In the genomic region with DNA sequence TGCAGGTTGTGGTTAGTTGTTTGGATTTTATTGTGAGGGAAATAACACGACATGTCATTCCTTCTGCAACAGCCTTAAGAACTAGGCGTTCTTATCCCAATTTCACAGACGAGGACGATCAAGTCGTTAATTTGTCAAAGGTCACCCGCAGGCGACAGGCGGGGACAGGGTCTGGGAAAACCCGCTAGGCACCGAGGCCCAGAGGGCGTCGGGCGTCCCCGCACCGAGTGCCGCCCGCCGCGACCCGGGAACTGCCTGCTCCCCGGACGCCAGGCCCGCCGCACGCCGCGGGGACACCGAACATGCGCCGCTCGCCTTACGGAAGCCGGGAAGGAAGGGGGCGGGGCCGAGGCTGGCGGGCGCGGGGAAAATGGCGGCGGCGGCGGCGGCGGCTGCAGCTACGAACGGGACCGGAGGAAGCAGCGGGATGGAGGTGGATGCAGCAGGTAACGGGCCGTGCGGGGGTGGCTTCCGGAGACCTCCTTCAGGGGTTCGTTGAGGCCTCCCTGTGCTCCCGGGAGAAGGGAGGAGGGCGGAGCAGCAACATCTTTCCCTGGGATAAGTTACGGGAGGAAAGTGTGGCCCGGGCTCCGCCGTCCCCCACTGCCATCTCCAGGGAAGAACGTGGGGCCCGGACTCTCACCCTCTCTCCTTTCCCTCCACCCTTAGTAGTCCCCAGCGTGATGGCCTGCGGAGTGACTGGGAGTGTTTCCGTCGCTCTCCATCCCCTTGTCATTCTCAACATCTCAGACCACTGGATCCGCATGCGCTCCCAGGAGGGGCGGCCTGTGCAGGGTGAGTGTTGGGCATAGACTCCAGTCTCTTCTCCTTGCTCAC, we compare ENCODE assay signal across 8 cellular contexts. TPM values are rescaled to one million over a fixed set of nuclear protein-coding genes. Genes with fewer than 3 reads are reported as not detected.
DNase-seq lines count a peak whose midpoint lies in the region; ATAC-seq lines count a peak whose summit lies in the region.

A gene (plus strand): TSS at position 349 of the 837 bp plus-strand sequence. CDS start 22 bp downstream, at position 371.

- H3K36me3 Mint-ChIP-seq in activated CD4-positive, alpha-beta T cell treated with anti-CD3 and anti-CD28 coated beads, Interleukin-2, amount 10 ng/mL, durations not matched to agents 7 days and 5 days (ENCODE audit: low read depth): peaks cover 43% of the 10 kb centered on the region

- ATAC-seq in HG02759 (IDR thresholded peaks at IDR 0.05; ENCODE audit: unreplicated experiment) (peak; percentile 74), GM19467 (IDR thresholded peaks at IDR 0.05; ENCODE audit: unreplicated experiment) (no peak)

- DNase-seq in EH (ENCODE audit: low read depth) (peak; percentile 74), NCI-H345 treated with DMSO at 0.1 percent for 48 hours (lab: John Stamatoyannopoulos, UW; ENCODE audit: unreplicated experiment) (peak; percentile 58), cortex of kidney (lab: John Stamatoyannopoulos, UW) (peak; percentile 48), left kidney (ENCODE audit: low read depth, low spot score) (peak; percentile 94)
- peak; percentile 85 for DNase-seq in activated CD4-positive, alpha-beta T cell treated with anti-CD3 and anti-CD28 coated beads, Interleukin-2, amount 10 ng/mL, durations not matched to agents 7 days and 5 days
- DNase-seq in stimulated activated CD4-positive, alpha-beta T cell treated with anti-CD3 and anti-CD28 coated beads, Interleukin-1b, Interleukin-23, amount 100 ng/mL, for 48 hours: peak; percentile 83

- H3K4me3 Mint-ChIP-seq in activated CD4-positive, alpha-beta T cell treated with anti-CD3 and anti-CD28 coated beads, Interleukin-2, amount 10 ng/mL, durations not matched to agents 7 days and 5 days: peak within 1 kb of the TSS; percentile 89

- peak within 1 kb of the TSS; percentile 91 for H3K27ac Mint-ChIP-seq in activated CD4-positive, alpha-beta T cell treated with anti-CD3 and anti-CD28 coated beads, Interleukin-2, amount 10 ng/mL, durations not matched to agents 7 days and 5 days

- POLR2A ChIA-PET in activated CD4-positive, alpha-beta T cell treated with anti-CD3 and anti-CD28 coated beads, Interleukin-2, amount 10 ng/mL, durations not matched to agents 7 days and 5 days (lab: Charles Lee): interaction anchor here (1.5 kb wide), 1 partner anchor 11 kb away, joined by 4 read pairs; no protein-coding TSS in a partner anchor

- no peaks in the 10 kb centered on the region for H3K9me3 Mint-ChIP-seq in activated CD4-positive, alpha-beta T cell treated with anti-CD3 and anti-CD28 coated beads, Interleukin-2, amount 10 ng/mL, durations not matched to agents 7 days and 5 days

- H3K4me1 Mint-ChIP-seq in activated CD4-positive, alpha-beta T cell treated with anti-CD3 and anti-CD28 coated beads, Interleukin-2, amount 10 ng/mL, durations not matched to agents 7 days and 5 days: peaks cover 45% of the 10 kb centered on the region

- H3K27me3 Mint-ChIP-seq in activated CD4-positive, alpha-beta T cell treated with anti-CD3 and anti-CD28 coated beads, Interleukin-2, amount 10 ng/mL, durations not matched to agents 7 days and 5 days: peaks cover 3% of the 10 kb centered on the region

- CTCF ChIA-PET in activated CD4-positive, alpha-beta T cell treated with anti-CD3 and anti-CD28 coated beads, Interleukin-2, amount 10 ng/mL, durations not matched to agents 7 days and 5 days (lab: Charles Lee): interaction anchor here (0.6 to 0.9 kb wide), 3 partner anchors 8 to 14 kb away, joined by 3 read pairs; a partner anchor contains a TSS

RNA-seq across cellular contexts. Expression of the gene that starts here (rescaled TPM):
- 10 to 100 TPM; 80.6 to 97.1 TPM for total RNA-seq in activated CD4-positive, alpha-beta T cell treated with anti-CD3 and anti-CD28 coated beads, Interleukin-2, amount 10 ng/mL, durations not matched to agents 7 days and 5 days
